1 cellular context compared by ENCODE assay signal in genomic region chr11:118012083-118012669, GRCh38.
TF ChIP-seq lines count a peak whose summit lies in the region.

No MANE protein-coding gene starts in this region.

TF ChIP-seq in IMR-90, 13 proteins besides CTCF, POLR2A, EP300 and RAD21 (continued from another document):
- TF ChIP-seq ELK1 (IDR thresholded peaks at IDR 0.05; ENCODE audit: borderline replicate concordance, low read depth, low read length) = no peak
- TF ChIP-seq USF2 (IDR thresholded peaks at IDR 0.05; ENCODE audit: low read depth, low read length) = no peak
- TF ChIP-seq CHD1 (IDR thresholded peaks at IDR 0.05; ENCODE audit: low read depth, low read length) = no peak
